In genomic region chr6:33450434-33450833, GRCh38 we compare ENCODE assay signal across 27 cellular contexts. TPM values are rescaled to one million over a fixed set of nuclear protein-coding genes. Genes with fewer than 3 reads are reported as not detected.
A peak's percentile ranks its signal among the peaks of the same experiment; 100 is the strongest.
DNase-seq lines count a peak whose midpoint lies in the region; ATAC-seq and TF ChIP-seq lines count a peak whose summit lies in the region.
"Had no signal": no experiment of that assay in that cellular context is flagged by ENCODE, and none has a peak within 500 bp of the region (broad histone marks: within the 10 kb centered on the region; RNA-seq: fewer than 3 reads in every experiment).

No MANE protein-coding gene starts in this region.

- no peaks in the 10 kb centered on the region for H3K79me2 ChIP-seq in H9 (ENCODE audit: insufficient read depth, low read length)

- H3K27ac Mint-ChIP-seq in H9 (peak overlapping the region in 2 of 3 experiments; percentile 21 to 22; a peak in 2 of 7 replicates), neural crest cell (ENCODE audit: unreplicated experiment) (no peak overlapping the region)
- peak overlapping the region; percentile 20 for H3K27ac Mint-ChIP-seq in activated naive CD8-positive, alpha-beta T cell treated with anti-CD3 and anti-CD28 coated beads, Interleukin-2, amount 50 U/mL, for 24 hours
- H3K27ac Mint-ChIP-seq: activated CD4-positive, alpha-beta memory T cell treated with anti-CD3 and anti-CD28 coated beads, Interleukin-2, amount 10 ng/mL, durations not matched to agents 7 days and 5 days had no signal

- H3K4me1 Mint-ChIP-seq in H9 (peaks cover 17 to 29% of the 10 kb centered on the region in 2 experiments), neural crest cell (peaks cover 20% of the 10 kb centered on the region)
- peaks cover 18% of the 10 kb centered on the region for H3K4me1 Mint-ChIP-seq in activated naive CD8-positive, alpha-beta T cell treated with anti-CD3 and anti-CD28 coated beads, Interleukin-2, amount 50 U/mL, for 24 hours

- H3K23ac ChIP-seq in H9 (ENCODE audit: insufficient read length, low read depth, low read length), result no peak overlapping the region

- H3K9me3 Mint-ChIP-seq in H9 (no peaks in the 10 kb centered on the region), neural crest cell (no peaks in the 10 kb centered on the region)
- no peaks in the 10 kb centered on the region for H3K9me3 Mint-ChIP-seq in activated naive CD8-positive, alpha-beta T cell treated with anti-CD3 and anti-CD28 coated beads, Interleukin-2, amount 50 U/mL, for 24 hours
- H3K9me3 Mint-ChIP-seq: activated CD4-positive, alpha-beta memory T cell treated with anti-CD3 and anti-CD28 coated beads, Interleukin-2, amount 10 ng/mL, durations not matched to agents 7 days and 5 days; activated T-cell treated with anti-CD3 and anti-CD28 coated beads, Interleukin-2, amount 50 U/mL, for 4 hours; natural killer cell had no signal

- no peak overlapping the region for H2BK20ac ChIP-seq in H9 (ENCODE audit: low read depth, low read length, poor library complexity, severe bottlenecking)

- no peak for ATAC-seq in activated naive CD8-positive, alpha-beta T cell treated with anti-CD3 and anti-CD28 coated beads, Interleukin-2, amount 50 U/mL, for 24 hours
- ATAC-seq in HG02678 (IDR thresholded peaks at IDR 0.05; ENCODE audit: unreplicated experiment), result no peak
- ATAC-seq in GM21825 (IDR thresholded peaks at IDR 0.05; ENCODE audit: unreplicated experiment), result no peak
- ATAC-seq: activated T-cell treated with anti-CD3 and anti-CD28 coated beads, Interleukin-2, amount 50 U/mL, for 4 hours; esophagus mucosa; gastroesophageal sphincter; natural killer cell had no signal

- no peak overlapping the region for H2BK5ac ChIP-seq in H9 (ENCODE audit: insufficient read length, low read length)

- H3K18ac ChIP-seq in H9 (ENCODE audit: insufficient read length, low read depth, low read length), result no peak overlapping the region

- no peak overlapping the region for H3K4me2 ChIP-seq in H9 (ENCODE audit: insufficient read depth, insufficient read length, low read length)
- H3K4me2 ChIP-seq: KMS-11 had no signal

- DNase-seq in SKM-1 treated with dmso at 0.1 percent for 144 hours (lab: John Stamatoyannopoulos, UW; ENCODE audit: unreplicated experiment) (peak; percentile 35), SKM-1 (lab: John Stamatoyannopoulos, UW; ENCODE audit: unreplicated experiment) (no peak), H9 (no peak), neural crest cell (ENCODE audit: low read depth, low spot score) (no peak), SHP77 treated with DMSO at 0.1 percent for 48 hours (lab: John Stamatoyannopoulos, UW) (no peak)
- DNase-seq in activated naive CD8-positive, alpha-beta T cell treated with anti-CD3 and anti-CD28 coated beads, Interleukin-2, amount 50 U/mL, for 24 hours, result no peak
- DNase-seq: activated CD4-positive, alpha-beta memory T cell treated with anti-CD3 and anti-CD28 coated beads, Interleukin-2, amount 10 ng/mL, durations not matched to agents 7 days and 5 days; activated T-cell treated with anti-CD3 and anti-CD28 coated beads, Interleukin-2, amount 50 U/mL, for 4 hours; adrenal gland; CD4-positive, CD25-positive, alpha-beta regulatory T cell; DMS79; kidney glomerular epithelial cell; mesenchymal stem cell; natural killer cell; NCI-H1417 treated with DMSO at 0.1 percent for 48 hours; OCI-M1; Right ventricle myocardium superior; small intestine; stimulated activated CD4-positive, alpha-beta T cell treated with anti-CD3 and anti-CD28 coated beads, Interleukin-4, amount 100 ng/mL, for 1 hour; T-helper 2 cell; WERI-Rb-1 had no signal

- H3K23me2 ChIP-seq in H9 (ENCODE audit: insufficient read length, low read depth, low read length, poor library complexity, severe bottlenecking), result peaks cover 10% of the 10 kb centered on the region

- H4K5ac ChIP-seq in H9 (ENCODE audit: insufficient read length, low read depth, low read length), result no peak overlapping the region

- no peak overlapping the region for H3T11ph ChIP-seq in H9 (ENCODE audit: low read length)

- TF ChIP-seq CTCF in H9 (conservative IDR thresholded peaks at IDR 0.05), result no peak
- no peak for TF ChIP-seq CTCF in neural crest cell (conservative IDR thresholded peaks at IDR 0.05)

- H4K8ac ChIP-seq in H9 (replicated peaks; ENCODE audit: insufficient read length, low read depth, low read length), result no peak overlapping the region

- no peak overlapping the region for H2BK120ac ChIP-seq in H9 (ENCODE audit: low read depth, low read length, poor library complexity, severe bottlenecking)

- no peaks in the 10 kb centered on the region for H3K79me1 ChIP-seq in H9 (ENCODE audit: insufficient read depth, low read depth, low read length, poor library complexity, severe bottlenecking)

- no peak overlapping the region for H2BK15ac ChIP-seq in H9 (ENCODE audit: low read depth, low read length)

- no peak overlapping the region for H4K91ac ChIP-seq in H9 (ENCODE audit: insufficient read length, low read depth, low read length)

- no peak overlapping the region for H3K14ac ChIP-seq in H9 (ENCODE audit: insufficient read depth, low read length)

- no peaks in the 10 kb centered on the region; the same call in 1 of the 2 replicates for H3K27me3 Mint-ChIP-seq in H9 (ENCODE audit: low read depth)
- no peaks in the 10 kb centered on the region for H3K27me3 Mint-ChIP-seq in activated naive CD8-positive, alpha-beta T cell treated with anti-CD3 and anti-CD28 coated beads, Interleukin-2, amount 50 U/mL, for 24 hours
- H3K27me3 Mint-ChIP-seq in neural crest cell (ENCODE audit: low read depth), result peaks cover 5% of the 10 kb centered on the region
- H3K27me3 Mint-ChIP-seq: activated CD4-positive, alpha-beta memory T cell treated with anti-CD3 and anti-CD28 coated beads, Interleukin-2, amount 10 ng/mL, durations not matched to agents 7 days and 5 days; CD4-positive, CD25-positive, alpha-beta regulatory T cell had no signal

- no peaks in the 10 kb centered on the region for H4K20me1 ChIP-seq in H9 (ENCODE audit: control insufficient read depth, insufficient read depth, insufficient read length)

- H3K9me3 ChIP-seq in H9 (ENCODE audit: control insufficient read depth, low read depth, low read length), result no peaks in the 10 kb centered on the region
- H3K9me3 ChIP-seq: adrenal gland, gastroesophageal sphincter, prostate gland had no signal

- no peak overlapping the region for H2AK5ac ChIP-seq in H9 (ENCODE audit: insufficient read length, low read length)

- H3K4ac ChIP-seq in H9 (ENCODE audit: low read depth, low read length), result no peak overlapping the region

- WGBS in H9 (ENCODE audit: extremely low coverage, insufficient read length, low lambda C conversion rate), result no CpG with 5 or more reads among the region's 3 CpGs

- no peak overlapping the region for H2AFZ ChIP-seq in H9 (ENCODE audit: low read length)

- H3K36me3 Mint-ChIP-seq in H9 (ENCODE audit: insufficient read depth in 1 of 3, low read depth in 3 of 3), result peaks cover 40 to 74% (median 60%) of the 10 kb centered on the region in 3 experiments
- H3K36me3 Mint-ChIP-seq in activated naive CD8-positive, alpha-beta T cell treated with anti-CD3 and anti-CD28 coated beads, Interleukin-2, amount 50 U/mL, for 24 hours (ENCODE audit: low read depth), result peaks cover 15% of the 10 kb centered on the region
- peaks cover 18% of the 10 kb centered on the region for H3K36me3 Mint-ChIP-seq in neural crest cell (ENCODE audit: low read depth)
- H3K36me3 Mint-ChIP-seq: natural killer cell had no signal

- no peak overlapping the region for H3K9ac ChIP-seq in H9 (ENCODE audit: extremely low read depth, insufficient read length, low read length)
- H3K9ac ChIP-seq: KMS-11 had no signal

- H3K27me3 ChIP-seq in H9 (ENCODE audit: insufficient read depth, low read length), result no peaks in the 10 kb centered on the region
- H3K27me3 ChIP-seq: adrenal gland, gastroesophageal sphincter had no signal

- H3K4me1 ChIP-seq in H9 (ENCODE audit: insufficient read depth, low read length), result no peaks in the 10 kb centered on the region
- H3K4me1 ChIP-seq: prostate gland had no signal

- H3K56ac ChIP-seq in H9 (ENCODE audit: insufficient read length, low read depth, low read length), result no peak overlapping the region

- no peak overlapping the region for H3K27ac ChIP-seq in H9 (ENCODE audit: insufficient read length, low read depth, low read length)
- H3K27ac ChIP-seq: adrenal gland, gastroesophageal sphincter, KMS-11, prostate gland, WERI-Rb-1 had no signal

- H3K4me3 Mint-ChIP-seq in H9 (no peak overlapping the region), neural crest cell (peak overlapping the region; percentile 77)
- H3K4me3 Mint-ChIP-seq in activated naive CD8-positive, alpha-beta T cell treated with anti-CD3 and anti-CD28 coated beads, Interleukin-2, amount 50 U/mL, for 24 hours, result no peak overlapping the region
- H3K4me3 Mint-ChIP-seq: activated CD4-positive, alpha-beta memory T cell treated with anti-CD3 and anti-CD28 coated beads, Interleukin-2, amount 10 ng/mL, durations not matched to agents 7 days and 5 days; activated T-cell treated with anti-CD3 and anti-CD28 coated beads, Interleukin-2, amount 50 U/mL, for 4 hours; natural killer cell had no signal

- no peak overlapping the region for H2BK12ac ChIP-seq in H9 (ENCODE audit: insufficient read length, low read depth, low read length)

RNA-seq across cellular contexts. Expression of gene ZBTB9, which starts 3.9 kb away (rescaled TPM):
- total RNA-seq in H9 (2021) (48.1 and 53.1 TPM in 2 replicates), neural crest cell (18.4 and 21.1 TPM in 2 replicates)

RNA-seq across cellular contexts. Expression of gene SYNGAP1, which starts 30.6 kb away (rescaled TPM):
- total RNA-seq in H9 (2021), result 111 and 121 TPM in 2 replicates
- 72.4 and 73.5 TPM in 2 replicates for total RNA-seq in neural crest cell

RNA-seq across cellular contexts. Expression of gene CUTA, which starts 32.5 kb away (rescaled TPM):
- total RNA-seq in H9 (2021), result 257 and 264 TPM in 2 replicates
- total RNA-seq in neural crest cell, result 319 and 326 TPM in 2 replicates

RNA-seq across cellular contexts. Expression of gene PHF1, which starts 39.6 kb away (rescaled TPM):
- total RNA-seq in H9 (2021) (49.8 and 56.8 TPM in 2 replicates), neural crest cell (63.5 and 70.5 TPM in 2 replicates)

RNA-seq across cellular contexts. Expression of gene KIFC1, which starts 58.8 kb away (rescaled TPM):
- total RNA-seq in H9 (2021) (73.1 and 73.8 TPM in 2 replicates), neural crest cell (123 and 124 TPM in 2 replicates)
